1 cellular context compared by ENCODE assay signal in genomic region chr5:123537845-123538244, GRCh38.
TF ChIP-seq lines count a peak whose summit lies in the region.

No MANE protein-coding gene starts in this region.

TF ChIP-seq in IMR-90, 13 proteins besides CTCF, POLR2A, EP300 and RAD21:
- TF ChIP-seq MAFK (IDR thresholded peaks at IDR 0.05; ENCODE audit: low read depth, low read length) (peak; percentile 55; the same call in 1 of the 2 replicates), SMC3 (IDR thresholded peaks at IDR 0.05; ENCODE audit: low read depth, low read length) (no peak), ELK1 (IDR thresholded peaks at IDR 0.05; ENCODE audit: borderline replicate concordance, low read depth, low read length) (no peak)
